10 cellular contexts compared by ENCODE assay signal in the genomic region with DNA sequence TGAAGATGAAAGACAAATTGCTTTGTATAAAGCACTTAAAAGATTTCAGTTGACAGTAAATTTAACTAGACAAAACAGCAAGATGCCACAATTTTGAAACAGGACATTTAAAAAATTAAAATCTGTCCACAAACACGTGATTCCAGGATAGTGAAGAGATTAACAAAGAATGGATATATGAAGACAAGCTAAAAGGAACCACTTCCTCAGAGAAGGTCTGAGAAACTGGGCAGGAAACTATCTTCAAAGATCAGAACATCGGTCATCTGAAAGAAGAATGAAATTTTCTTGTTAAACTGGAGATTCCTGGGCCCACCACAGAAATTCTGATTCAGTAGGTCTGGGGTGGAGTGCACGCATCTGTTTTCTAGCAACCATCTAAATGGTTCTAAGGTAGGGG. TPM values are rescaled to one million over a fixed set of nuclear protein-coding genes. Genes with fewer than 3 reads are reported as not detected.
DNase-seq lines count a peak whose midpoint lies in the region; ATAC-seq and TF ChIP-seq lines count a peak whose summit lies in the region.
"Had no signal": no experiment of that assay in that cellular context is flagged by ENCODE, and none has a peak within 500 bp of the region (broad histone marks: within the 10 kb centered on the region; RNA-seq: fewer than 3 reads in every experiment).

No MANE protein-coding gene starts in this region.

- H3K9me3 ChIP-seq in stomach smooth muscle (ENCODE audit: control insufficient read depth in 2 of 2, low read length in 2 of 2), result no peaks in the 10 kb centered on the region

- H3K27me3 ChIP-seq in stomach smooth muscle (ENCODE audit: control insufficient read depth in 1 of 2, insufficient read depth in 2 of 2, low read length in 2 of 2), result no peaks in the 10 kb centered on the region

- no peaks in the 10 kb centered on the region for H3K9me3 Mint-ChIP-seq in activated T-cell treated with anti-CD3 and anti-CD28 coated beads, Interleukin-2, amount 50 U/mL, for 72 hours
- H3K9me3 Mint-ChIP-seq in T-helper 2 cell treated with Interferon-gamma antibody and Interleukin-4, amounts not matched to agents 5 μg/mL and 100 μg/mL, for 36 hours, result no peaks in the 10 kb centered on the region

- H3K36me3 Mint-ChIP-seq in activated T-cell treated with anti-CD3 and anti-CD28 coated beads, Interleukin-2, amount 50 U/mL, for 72 hours (ENCODE audit: insufficient read depth in 2 of 2), result peaks cover 2 to 6% of the 10 kb centered on the region in 2 donors
- H3K36me3 Mint-ChIP-seq in T-helper 2 cell treated with Interferon-gamma antibody and Interleukin-4, amounts not matched to agents 5 μg/mL and 100 μg/mL, for 36 hours (ENCODE audit: low read depth), result peaks cover 9% of the 10 kb centered on the region

- H3K27ac Mint-ChIP-seq in activated T-cell treated with anti-CD3 and anti-CD28 coated beads, Interleukin-2, amount 50 U/mL, for 72 hours, result peak overlapping the region; percentile 98
- no peak overlapping the region for H3K27ac Mint-ChIP-seq in T-helper 2 cell treated with Interferon-gamma antibody and Interleukin-4, amounts not matched to agents 5 μg/mL and 100 μg/mL, for 36 hours

- peak overlapping the region; percentile 13 to 89 for H3K9ac ChIP-seq in stomach smooth muscle (ENCODE audit: low read length in 2 of 2)
- H3K9ac ChIP-seq: parathyroid adenoma had no signal

- DNase-seq in activated T-cell treated with anti-CD3 and anti-CD28 coated beads, Interleukin-2, amount 50 U/mL, for 72 hours, result peak in 1 of 2 donors; percentile 7
- DNase-seq in activated T-cell treated with anti-CD3 and anti-CD28 coated beads for 4 hours (no peak), foreskin fibroblast (peak in 1 of 2 donors; percentile 20), NCI-H1048 (lab: John Stamatoyannopoulos, UW) (no peak), cortex of kidney (lab: John Stamatoyannopoulos, UW) (no peak), lower leg skin (ENCODE audit: low spot score in 2 of 2) (no peak)
- no peak for DNase-seq in T-helper 2 cell treated with Interferon-gamma antibody and Interleukin-4, amounts not matched to agents 5 μg/mL and 100 μg/mL, for 36 hours (ENCODE audit: low spot score)
- DNase-seq: NCI-H510A had no signal

- no peak for ATAC-seq in activated T-cell treated with anti-CD3 and anti-CD28 coated beads, Interleukin-2, amount 50 U/mL, for 72 hours (replicated peaks in 1 of 2)

- peak overlapping the region; percentile 76 for H3K4me3 ChIP-seq in foreskin fibroblast (ENCODE audit: low read depth in 1 of 2, low read length in 2 of 2)
- peak overlapping the region in 1 of 2 donors; percentile 88 for H3K4me3 ChIP-seq in stomach smooth muscle (ENCODE audit: low read length in 2 of 2)
- no peak overlapping the region for H3K4me3 ChIP-seq in lower leg skin (ENCODE audit: low read depth, poor library complexity, severe bottlenecking)

- no peak for TF ChIP-seq POLR2A in lower leg skin (IDR thresholded peaks at IDR 0.05)

- H3K4me1 ChIP-seq in stomach smooth muscle (ENCODE audit: control insufficient read depth, insufficient read depth, low read length), result peaks cover 8% of the 10 kb centered on the region
- H3K4me1 ChIP-seq: parathyroid adenoma had no signal

- 70 to 75% methylated on average over 3 of the region's 3 CpGs for WGBS in lower leg skin, 2 donors

- peaks cover 41% of the 10 kb centered on the region for H3K4me1 Mint-ChIP-seq in activated T-cell treated with anti-CD3 and anti-CD28 coated beads, Interleukin-2, amount 50 U/mL, for 72 hours (ENCODE audit: low read depth)
- H3K4me1 Mint-ChIP-seq in T-helper 2 cell treated with Interferon-gamma antibody and Interleukin-4, amounts not matched to agents 5 μg/mL and 100 μg/mL, for 36 hours (ENCODE audit: low read depth), result peaks cover 20% of the 10 kb centered on the region

- no peaks in the 10 kb centered on the region for H3K27me3 Mint-ChIP-seq in activated T-cell treated with anti-CD3 and anti-CD28 coated beads, Interleukin-2, amount 50 U/mL, for 72 hours (ENCODE audit: low read depth)
- H3K27me3 Mint-ChIP-seq in T-helper 2 cell treated with Interferon-gamma antibody and Interleukin-4, amounts not matched to agents 5 μg/mL and 100 μg/mL, for 36 hours (ENCODE audit: low read depth), result no peaks in the 10 kb centered on the region

- peak overlapping the region; percentile 84 to 91 for H3K4me3 Mint-ChIP-seq in activated T-cell treated with anti-CD3 and anti-CD28 coated beads, Interleukin-2, amount 50 U/mL, for 72 hours
- peak overlapping the region; percentile 91 for H3K4me3 Mint-ChIP-seq in T-helper 2 cell treated with Interferon-gamma antibody and Interleukin-4, amounts not matched to agents 5 μg/mL and 100 μg/mL, for 36 hours

- H3K27ac ChIP-seq in stomach smooth muscle (ENCODE audit: low read length), result no peak overlapping the region
- H3K27ac ChIP-seq: parathyroid adenoma had no signal

- H3K36me3 ChIP-seq in stomach smooth muscle (ENCODE audit: control insufficient read depth in 2 of 2, insufficient read depth in 2 of 2, low read length in 2 of 2), result peaks cover 0 to 11% of the 10 kb centered on the region in 2 donors

- TF ChIP-seq CTCF in foreskin fibroblast (IDR thresholded peaks at IDR 0.05; ENCODE audit: low read depth, low read length), result no peak
- TF ChIP-seq CTCF in lower leg skin (IDR thresholded peaks at IDR 0.05), result no peak

- intact Hi-C loops in lower leg skin (cut with DNase I; ENCODE audit: low total_unique reads), result no loop called here

RNA-seq across cellular contexts. Expression of a gene that starts 1.4 kb away (rescaled TPM):
- total RNA-seq in activated T-cell treated with anti-CD3 and anti-CD28 coated beads, Interleukin-2, amount 50 U/mL, for 72 hours, result 10 to 100 TPM; 16.0 to 17.1 TPM
- 10 to 100 TPM in 3 of 4 donors, 1 to 10 TPM in 1; 8.5 to 18.9 (median 13.7) TPM for total RNA-seq in lower leg skin

RNA-seq across cellular contexts. Expression of a gene that starts 1.5 kb away (rescaled TPM):
- 10 to 100 TPM; 33.2 to 36.8 TPM for total RNA-seq in activated T-cell treated with anti-CD3 and anti-CD28 coated beads, Interleukin-2, amount 50 U/mL, for 72 hours
- total RNA-seq in lower leg skin, result 10 to 100 TPM; 30.3 to 41.7 (median 34.0) TPM
